In the genomic region with DNA sequence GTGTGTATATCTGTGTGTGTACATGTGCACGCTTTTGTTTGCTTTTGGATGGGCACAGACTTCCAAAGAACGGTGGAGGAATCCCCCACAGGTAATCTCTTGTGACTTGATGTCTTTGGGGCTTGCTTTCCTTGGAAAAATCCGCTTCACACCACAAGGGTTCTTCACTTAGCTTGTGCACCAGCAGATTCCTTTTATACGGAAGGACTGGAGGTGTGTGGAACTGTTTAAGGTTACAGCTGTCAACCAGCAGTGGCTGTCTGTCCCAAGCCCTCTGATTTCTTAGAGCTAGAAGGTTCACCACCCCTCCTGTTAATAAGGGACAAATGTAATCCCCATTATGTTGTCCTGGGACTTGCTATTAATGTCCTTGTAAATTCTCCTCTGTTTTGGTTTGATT, we compare ENCODE assay signal across 22 cellular contexts.
DNase-seq lines count a peak whose midpoint lies in the region; ATAC-seq, FAIRE-seq and TF ChIP-seq lines count a peak whose summit lies in the region.
"Had no signal": no experiment of that assay in that cellular context is flagged by ENCODE, and none has a peak within 500 bp of the region (broad histone marks: within the 10 kb centered on the region; RNA-seq: fewer than 3 reads in every experiment).

No MANE protein-coding gene starts in this region.

- H3K9me3 Mint-ChIP-seq in type B pancreatic cell = peaks cover 7% of the 10 kb centered on the region

- H3K27ac Mint-ChIP-seq in type B pancreatic cell = peak overlapping the region; percentile 27

- TF ChIP-seq CTCF in lower lobe of right lung (IDR thresholded peaks at IDR 0.05) (no peak), pancreas (IDR thresholded peaks at IDR 0.05) (no peak), type B pancreatic cell (conservative IDR thresholded peaks at IDR 0.05) (no peak)

- FAIRE-seq in pancreas (lab: Jason Lieb, UNC) = no peak
- FAIRE-seq: A204.1, GM19239 had no signal

- H3K4me3 ChIP-seq in SJCRH30 (no peak overlapping the region), lower lobe of right lung (no peak overlapping the region), pancreas (no peak overlapping the region)
- H3K4me3 ChIP-seq: BLaER1 had no signal

- H3K27me3 ChIP-seq in SJCRH30 = no peaks in the 10 kb centered on the region
- H3K27me3 ChIP-seq in lower lobe of right lung (ENCODE audit: low read depth) = no peaks in the 10 kb centered on the region
- no peaks in the 10 kb centered on the region for H3K27me3 ChIP-seq in pancreas
- H3K27me3 ChIP-seq: BLaER1 had no signal

- peaks cover 37% of the 10 kb centered on the region for H3K36me3 Mint-ChIP-seq in type B pancreatic cell

- intact Hi-C loops in lower lobe of right lung (cut with DNase I) = no loop called here
- intact Hi-C loops in pancreas (cut with DNase I) = no loop called here

- peaks cover 9% of the 10 kb centered on the region; the same call in 1 of the 2 replicates for H3K4me1 ChIP-seq in SJCRH30
- no peaks in the 10 kb centered on the region for H3K4me1 ChIP-seq in lower lobe of right lung
- peaks cover 4 to 10% (median 6%) of the 10 kb centered on the region in 3 donors for H3K4me1 ChIP-seq in pancreas
- H3K4me1 ChIP-seq: BLaER1 had no signal

- DNase-seq in SJCRH30 (peak in 1 of 2 experiments; percentile 14), lower lobe of right lung (no peak), pancreas (no peak), type B pancreatic cell (ENCODE audit: extremely low spot score, unreplicated experiment) (no peak), HuH-7.5 (ENCODE audit: low spot score) (no peak), amniotic stem cell (lab: John Stamatoyannopoulos, UW) (no peak)
- DNase-seq: CD4-positive, CD25-positive, alpha-beta regulatory T cell; Karpas-422; NCI-H1105 treated with DMSO at 0.1 percent for 48 hours; NCI-H146; NCI-H1930; NCI-H2107; NCI-H446; NCI-H524 treated with DMSO at 0.1 percent for 48 hours; Right ventricle myocardium superior; RPMI8226 had no signal

- 62 to 70% methylated on average over 4 of the region's 4 CpGs for WGBS in pancreas, 2 donors

- H3K27ac ChIP-seq in SJCRH30 = peak overlapping the region; percentile 19; the same call in 1 of the 2 replicates
- peak overlapping the region; percentile 26 for H3K27ac ChIP-seq in lower lobe of right lung
- peak overlapping the region in 1 of 4 donors; percentile 22 for H3K27ac ChIP-seq in pancreas
- H3K27ac ChIP-seq: BLaER1 had no signal

- H3K4me3 Mint-ChIP-seq in type B pancreatic cell = peak overlapping the region; percentile 8
- H3K4me3 Mint-ChIP-seq: CD4-positive, CD25-positive, alpha-beta regulatory T cell had no signal

- H3K27me3 Mint-ChIP-seq in type B pancreatic cell = no peaks in the 10 kb centered on the region
- H3K27me3 Mint-ChIP-seq: CD4-positive, CD25-positive, alpha-beta regulatory T cell had no signal

- H3K4me1 Mint-ChIP-seq in type B pancreatic cell (ENCODE audit: unreplicated experiment) = peaks cover 9% of the 10 kb centered on the region
- H3K4me1 Mint-ChIP-seq: CD4-positive, CD25-positive, alpha-beta regulatory T cell had no signal

- ATAC-seq in lower lobe of right lung (peak in 1 of 2 donors; percentile 9), pancreas (peak in 3 of 4 donors; percentile 31 to 36 (median 36)), HG03571 (IDR thresholded peaks at IDR 0.05; ENCODE audit: unreplicated experiment) (no peak), HG02610 (IDR thresholded peaks at IDR 0.05; ENCODE audit: unreplicated experiment) (no peak)
- ATAC-seq: HCT116 had no signal

- H3K36me3 ChIP-seq in SJCRH30 (no peaks in the 10 kb centered on the region; the same call in 1 of the 2 replicates), lower lobe of right lung (peaks cover 60% of the 10 kb centered on the region), pancreas (peaks cover 0 to 8% (median 2%) of the 10 kb centered on the region in 3 donors)

- H3K9me3 ChIP-seq in SJCRH30 (replicated peaks) = no peaks in the 10 kb centered on the region
- no peaks in the 10 kb centered on the region for H3K9me3 ChIP-seq in lower lobe of right lung
- no peaks in the 10 kb centered on the region for H3K9me3 ChIP-seq in pancreas

Comparison
In these comparisons a context has a peak if more than half of its experiments do, and no peak if none do; other contexts are left out.
1. ATAC-seq: peak in pancreas (3 of 4); none in HG03571 (single experiment) and HG02610 (single experiment).